20 cellular contexts compared by ENCODE assay signal in genomic region chr21:42698730-42699129, GRCh38.
"Had no signal": no experiment of that assay in that cellular context is flagged by ENCODE, and none has a peak within 500 bp of the region (broad histone marks: within the 10 kb centered on the region; RNA-seq: fewer than 3 reads in every experiment).

No MANE protein-coding gene starts in this region.

- H3K27ac Mint-ChIP-seq: memory B cell; nephron; progenitor cell of endocrine pancreas; stimulated activated effector memory CD8-positive, alpha-beta T cell treated with anti-CD3 and anti-CD28 coated beads, Interleukin-12 subunit alpha, Interleukin-12 subunit beta, amount 100 ng/mL, for 72 hours; stimulated activated naive CD8-positive, alpha-beta T cell treated with anti-CD3 and anti-CD28 coated beads, Interleukin-15, Interleukin-2, amounts not matched to agents 100 ng/mL and 50 ng/mL, for 24 hours had no signal

- H3K9me3 ChIP-seq: lower lobe of right lung, pancreas, tibial artery, upper lobe of left lung had no signal

- H3K27me3 Mint-ChIP-seq: progenitor cell of endocrine pancreas; stimulated activated naive CD8-positive, alpha-beta T cell treated with anti-CD3 and anti-CD28 coated beads, Interleukin-15, Interleukin-2, amounts not matched to agents 100 ng/mL and 50 ng/mL, for 24 hours had no signal

- DNase-seq: cortex of kidney; dorsolateral prefrontal cortex; effector CD8-positive, alpha-beta T cell; immature natural killer cell; left ventricle myocardium inferior; lower lobe of right lung; naive B cell; occipital lobe; pancreas; right cardiac atrium; stimulated activated CD4-positive, alpha-beta T cell treated with anti-CD3 and anti-CD28 coated beads, Interleukin-4, amount 100 ng/mL, for 1 hour; stimulated activated CD8-positive, alpha-beta memory T cell treated with anti-CD3 and anti-CD28 coated beads, Interleukin-4, amount 100 ng/mL, for 48 hours; tibial artery; upper lobe of left lung had no signal

- H3K4me1 Mint-ChIP-seq: immature natural killer cell; memory B cell; naive B cell; stimulated activated effector memory CD8-positive, alpha-beta T cell treated with anti-CD3 and anti-CD28 coated beads, Interleukin-12 subunit alpha, Interleukin-12 subunit beta, amount 100 ng/mL, for 72 hours had no signal

- H3K36me3 ChIP-seq: lower lobe of right lung, pancreas, tibial artery, upper lobe of left lung had no signal

- H3K4me3 Mint-ChIP-seq: immature natural killer cell; memory B cell; naive B cell; nephron; stimulated activated effector memory CD8-positive, alpha-beta T cell treated with anti-CD3 and anti-CD28 coated beads, Interleukin-12 subunit alpha, Interleukin-12 subunit beta, amount 100 ng/mL, for 72 hours; stimulated activated naive CD8-positive, alpha-beta T cell treated with anti-CD3 and anti-CD28 coated beads, Interleukin-15, Interleukin-2, amounts not matched to agents 100 ng/mL and 50 ng/mL, for 24 hours had no signal

- ATAC-seq: lower lobe of right lung; pancreas; right cardiac atrium; stimulated activated effector memory CD8-positive, alpha-beta T cell treated with anti-CD3 and anti-CD28 coated beads, Interleukin-12 subunit alpha, Interleukin-12 subunit beta, amount 100 ng/mL, for 72 hours had no signal

- H3K4me1 ChIP-seq: lower lobe of right lung, pancreas, tibial artery had no signal

- H3K9me3 Mint-ChIP-seq: immature natural killer cell; stimulated activated effector memory CD8-positive, alpha-beta T cell treated with anti-CD3 and anti-CD28 coated beads, Interleukin-12 subunit alpha, Interleukin-12 subunit beta, amount 100 ng/mL, for 72 hours; stimulated activated naive CD8-positive, alpha-beta T cell treated with anti-CD3 and anti-CD28 coated beads, Interleukin-15, Interleukin-2, amounts not matched to agents 100 ng/mL and 50 ng/mL, for 24 hours had no signal

- H3K27ac ChIP-seq: dorsolateral prefrontal cortex, left ventricle myocardium inferior, lower lobe of right lung, pancreas, tibial artery, upper lobe of left lung had no signal

- H3K27me3 ChIP-seq: dorsolateral prefrontal cortex, pancreas, tibial artery, upper lobe of left lung had no signal

- H3K36me3 Mint-ChIP-seq: immature natural killer cell; stimulated activated effector memory CD8-positive, alpha-beta T cell treated with anti-CD3 and anti-CD28 coated beads, Interleukin-12 subunit alpha, Interleukin-12 subunit beta, amount 100 ng/mL, for 72 hours had no signal

- H3K4me3 ChIP-seq: dorsolateral prefrontal cortex, left ventricle myocardium inferior, lower lobe of right lung, pancreas, smooth muscle cell, tibial artery, upper lobe of left lung had no signal
